9 cellular contexts compared by ENCODE assay signal in the genomic region with DNA sequence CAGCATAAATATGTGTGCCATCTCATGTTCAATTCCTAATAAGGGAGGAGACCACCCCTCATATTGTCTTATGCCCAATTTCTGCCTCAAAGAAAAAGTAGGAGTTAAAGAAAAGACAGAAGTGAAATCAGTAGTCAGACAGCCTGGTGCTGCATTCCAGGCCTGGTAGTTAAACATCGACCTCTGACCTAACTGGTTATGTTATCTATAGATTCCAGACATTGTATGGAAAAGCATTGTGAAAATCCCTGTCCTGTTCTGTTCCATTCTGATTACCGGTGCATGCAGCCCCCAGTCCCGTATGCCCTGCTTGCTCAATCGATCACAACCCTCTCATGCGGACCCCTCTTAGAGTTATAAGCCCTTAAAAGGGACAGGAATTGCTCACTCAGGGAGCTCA. TPM values are rescaled to one million over a fixed set of nuclear protein-coding genes. Genes with fewer than 3 reads are reported as not detected.
"Had no signal": no experiment of that assay in that cellular context is flagged by ENCODE, and none has a peak within 500 bp of the region (broad histone marks: within the 10 kb centered on the region; RNA-seq: fewer than 3 reads in every experiment).

No MANE protein-coding gene starts in this region.

RNA-seq across cellular contexts. Expression of gene ZCCHC13, which starts 38.2 kb away (rescaled TPM):
- total RNA-seq: LHCN-M2, MCF 10A, NCI-H460, OCI-LY7, PC-9, Right ventricle myocardium inferior, RPMI7951, SJCRH30, SK-MEL-5 had no signal
